Comparison of ENCODE assay signal across 15 cellular contexts in genomic region chr3:30778923-30779322, GRCh38.
DNase-seq lines count a peak whose midpoint lies in the region; ATAC-seq, FAIRE-seq and TF ChIP-seq lines count a peak whose summit lies in the region.
"Had no signal": no experiment of that assay in that cellular context is flagged by ENCODE, and none has a peak within 500 bp of the region (broad histone marks: within the 10 kb centered on the region; RNA-seq: fewer than 3 reads in every experiment).

No MANE protein-coding gene starts in this region.

- H3K4me3 ChIP-seq in endothelial cell of umbilical vein (replicated peaks in 1 of 3; ENCODE audit: insufficient read depth in 1 of 3, low read depth in 1 of 3, low read length in 3 of 3), result no peak overlapping the region
- H3K4me3 ChIP-seq in right cardiac atrium (ENCODE audit: low read length), result no peak overlapping the region

- H3K4me1 ChIP-seq in endothelial cell of umbilical vein (ENCODE audit: control insufficient read depth, extremely low read depth, insufficient read depth, low read length), result peaks cover 7% of the 10 kb centered on the region
- no peaks in the 10 kb centered on the region for H3K4me1 ChIP-seq in right cardiac atrium (ENCODE audit: control insufficient read depth, insufficient read depth, low read length)
- H3K4me1 ChIP-seq: BE2C had no signal

- 83% methylated on average over 3 of the region's 3 CpGs for WGBS in right cardiac atrium

- no peak for TF ChIP-seq POLR2A in endothelial cell of umbilical vein (IDR thresholded peaks at IDR 0.05; ENCODE audit: low read depth, low read length)

- peaks cover 0 to 1% (median 0%) of the 10 kb centered on the region in 3 donors for H3K27me3 Mint-ChIP-seq in CD14-positive monocyte (ENCODE audit: low read depth in 3 of 3)

- no peaks in the 10 kb centered on the region for H3K79me2 ChIP-seq in endothelial cell of umbilical vein (ENCODE audit: control insufficient read depth, insufficient read depth, low read length)

- H3K27ac ChIP-seq in endothelial cell of umbilical vein (ENCODE audit: insufficient read depth, low read depth, low read length) (no peak overlapping the region), right cardiac atrium (ENCODE audit: low read length) (no peak overlapping the region)

- H3K4me1 Mint-ChIP-seq in CD14-positive monocyte, result peaks cover 32% of the 10 kb centered on the region
- H3K4me1 Mint-ChIP-seq: CD4-positive, alpha-beta memory T cell; IgD-negative memory B cell had no signal

- H3K27me3 ChIP-seq in endothelial cell of umbilical vein (ENCODE audit: control insufficient read depth in 2 of 2, insufficient read depth in 2 of 2, low read length in 2 of 2) (peaks cover 8 to 32% of the 10 kb centered on the region in 2 experiments), right cardiac atrium (ENCODE audit: control insufficient read depth, insufficient read depth) (no peaks in the 10 kb centered on the region)
- H3K27me3 ChIP-seq: BE2C had no signal

- FAIRE-seq in endothelial cell of umbilical vein (lab: Jason Lieb, UNC), result peak; percentile 46

- H3K9me1 ChIP-seq in endothelial cell of umbilical vein (replicated peaks; ENCODE audit: control insufficient read depth, extremely low read depth, insufficient read depth, low read length), result no peaks in the 10 kb centered on the region

- no TSS peak for BruUV-seq in endothelial cell of umbilical vein (replicated peaks; lab: Mats Ljungman, UMichigan)

- no peak overlapping the region for H2AFZ ChIP-seq in endothelial cell of umbilical vein (ENCODE audit: low read depth, low read length)

- no peaks in the 10 kb centered on the region for H3K36me3 ChIP-seq in endothelial cell of umbilical vein (ENCODE audit: control insufficient read depth in 2 of 2, extremely low read depth in 1 of 2, insufficient read depth in 2 of 2, low read length in 2 of 2)
- H3K36me3 ChIP-seq: BE2C had no signal

- POLR2A ChIA-PET in endothelial cell of umbilical vein (lab: Charles Lee), result no interaction called here

- DNase-seq in CD14-positive monocyte (ENCODE audit: low spot score) (peak; percentile 51), SK-N-DZ (ENCODE audit: low spot score) (peak; percentile 29), endothelial cell of umbilical vein (ENCODE audit: low read depth, low spot score) (peak; percentile 23), right cardiac atrium (no peak)
- DNase-seq in effector CD8-positive, alpha-beta T cell (lab: John Stamatoyannopoulos, UW), result no peak
- DNase-seq: C1 segment of cervical spinal cord, DMS153, DMS79, GF-D8, GOT3, H7 had no signal

- dilution Hi-C loops in endothelial cell of umbilical vein (cut with MboI; ENCODE audit: extremely low pct_ligation_motif_present, low sequenced_read_pairs), result no loop called here

- no peaks in the 10 kb centered on the region for H4K20me1 ChIP-seq in endothelial cell of umbilical vein (replicated peaks; ENCODE audit: control insufficient read depth, extremely low read depth, insufficient read depth, low read length)

- CTCF ChIA-PET in endothelial cell of umbilical vein (lab: Charles Lee), result interaction anchor here (0.8 to 3.4 kb wide), 3 partner anchors 10 to 372 kb away, joined by 3 to 21 read pairs (median 3); no protein-coding TSS in a partner anchor

- H3K4me3 Mint-ChIP-seq in CD14-positive monocyte, result no peak overlapping the region
- H3K4me3 Mint-ChIP-seq: CD4-positive, alpha-beta memory T cell; IgD-negative memory B cell had no signal

- H3K27ac Mint-ChIP-seq in CD14-positive monocyte, result peak overlapping the region; percentile 26 to 85 (median 73)
- H3K27ac Mint-ChIP-seq: CD4-positive, alpha-beta memory T cell; IgD-negative memory B cell had no signal

- no peak for ATAC-seq in GM18517 (IDR thresholded peaks at IDR 0.05; ENCODE audit: unreplicated experiment)
- no peak for ATAC-seq in right cardiac atrium

- TF ChIP-seq CTCF in CD14-positive monocyte (IDR thresholded peaks at IDR 0.05) (no peak), endothelial cell of umbilical vein (IDR thresholded peaks at IDR 0.05; ENCODE audit: extremely low read depth in 1 of 2, insufficient read depth in 1 of 2, low read depth in 1 of 2, low read length in 2 of 2) (no peak)

- no peaks in the 10 kb centered on the region for H3K9me3 ChIP-seq in endothelial cell of umbilical vein (replicated peaks; ENCODE audit: control insufficient read depth, insufficient read depth, low read length)
- no peaks in the 10 kb centered on the region for H3K9me3 ChIP-seq in right cardiac atrium (ENCODE audit: control insufficient read depth, low read length)
- H3K9me3 ChIP-seq: BE2C had no signal

- no peak overlapping the region for H3K9ac ChIP-seq in endothelial cell of umbilical vein (replicated peaks; ENCODE audit: extremely low read depth, insufficient read depth, low read length)

- H3K4me2 ChIP-seq in endothelial cell of umbilical vein (ENCODE audit: insufficient read depth, low read length), result no peak overlapping the region

- H3K36me3 Mint-ChIP-seq in CD14-positive monocyte, result no peaks in the 10 kb centered on the region
- H3K36me3 Mint-ChIP-seq: CD4-positive, alpha-beta memory T cell; IgD-negative memory B cell had no signal

- intact Hi-C loops in CD14-positive monocyte (cut with micrococcal nuclease) (no loop called here), endothelial cell of umbilical vein (cut with micrococcal nuclease) (loop anchor here (1.0 kb wide), 2 partner anchors 353 to 669 kb away; no protein-coding TSS in a partner anchor), right cardiac atrium (cut with DNase I) (no loop called here)

- H3K9me3 Mint-ChIP-seq in CD14-positive monocyte, result peaks cover 0 to 2% (median 0%) of the 10 kb centered on the region in 7 donors
- H3K9me3 Mint-ChIP-seq: IgD-negative memory B cell had no signal

TF ChIP-seq in endothelial cell of umbilical vein, 7 proteins besides CTCF, POLR2A, EP300 and RAD21:
- TF ChIP-seq JUN (IDR thresholded peaks at IDR 0.05; ENCODE audit: borderline replicate concordance, insufficient read depth, insufficient read length, low read depth) (peak; percentile 24), GATA2 (IDR thresholded peaks at IDR 0.05; ENCODE audit: insufficient read depth, insufficient read length, low read depth, low read length) (peak; percentile 79), EZH2 (IDR thresholded peaks at IDR 0.05; ENCODE audit: borderline replicate concordance, low read depth, low read length, severe bottlenecking) (no peak), MYC (IDR thresholded peaks at IDR 0.05; ENCODE audit: low read depth, low read length) (no peak), FOS (IDR thresholded peaks at IDR 0.05; ENCODE audit: borderline replicate concordance, insufficient read depth, low read length) (peak; percentile 76), MAX (IDR thresholded peaks at IDR 0.05; ENCODE audit: insufficient read depth, insufficient read length) (no peak), POLR2AphosphoS5 (IDR thresholded peaks at IDR 0.05; ENCODE audit: insufficient read depth, low read depth, low read length) (no peak)

Comparison
In these comparisons a context has a peak if more than half of its experiments do, and no peak if none do; other contexts are left out.
1. DNase-seq: peak in CD14-positive monocyte (single experiment), SK-N-DZ (single experiment) and endothelial cell of umbilical vein (single experiment); none in right cardiac atrium (0 of 3) and effector CD8-positive, alpha-beta T cell (single experiment).